8 cellular contexts compared by ENCODE assay signal in genomic region chr2:158969162-158969716, GRCh38. TPM values are rescaled to one million over a fixed set of nuclear protein-coding genes. Genes with fewer than 3 reads are reported as not detected.
DNase-seq lines count a peak whose midpoint lies in the region; ATAC-seq lines count a peak whose summit lies in the region.

No MANE protein-coding gene starts in this region.

- peaks cover 6 to 36% of the 10 kb centered on the region in 2 donors for H3K4me1 ChIP-seq in duodenal mucosa (ENCODE audit: control insufficient read depth in 1 of 2, insufficient read depth in 2 of 2, low read length in 2 of 2)
- H3K4me1 ChIP-seq in muscle layer of duodenum (ENCODE audit: control insufficient read depth in 1 of 2, insufficient read depth in 2 of 2, low read length in 2 of 2) = peaks cover 5 to 15% of the 10 kb centered on the region in 2 donors

- peak; percentile 3 for ATAC-seq in GM19438 (IDR thresholded peaks at IDR 0.05; ENCODE audit: low read depth, unreplicated experiment)

- H3K4me3 ChIP-seq in MG63 (peak overlapping the region; percentile 84), duodenal mucosa (ENCODE audit: low read depth in 1 of 2, low read length in 2 of 2) (peak overlapping the region; percentile 84 to 89), muscle layer of duodenum (ENCODE audit: low read depth in 1 of 2, low read length in 2 of 2) (peak overlapping the region; percentile 83 to 87)

- peak overlapping the region; percentile 76 to 82 for H3K9ac ChIP-seq in duodenal mucosa (ENCODE audit: low read depth in 1 of 2, low read length in 2 of 2)

- peak overlapping the region; percentile 81 for H3K27ac ChIP-seq in duodenal mucosa (ENCODE audit: low read depth, low read length)
- H3K27ac ChIP-seq in muscle layer of duodenum (ENCODE audit: low read length) = peak overlapping the region; percentile 87

- no peaks in the 10 kb centered on the region for H3K36me3 ChIP-seq in MG63
- H3K36me3 ChIP-seq in duodenal mucosa (ENCODE audit: control insufficient read depth in 1 of 2, insufficient read depth in 2 of 2, low read length in 2 of 2) = no peaks in the 10 kb centered on the region
- H3K36me3 ChIP-seq in muscle layer of duodenum (ENCODE audit: control insufficient read depth in 1 of 2, insufficient read depth in 2 of 2, low read length in 2 of 2) = no peaks in the 10 kb centered on the region

- DNase-seq in MG63 = no peak
- no peak for DNase-seq in NCI-H774 (lab: John Stamatoyannopoulos, UW)
- no peak for DNase-seq in stimulated activated CD4-positive, alpha-beta T cell treated with anti-CD3 and anti-CD28 coated beads, Interleukin-1b, Interleukin-23, amount 100 ng/mL, for 48 hours
- no peak for DNase-seq in T-helper 9 cell
- DNase-seq in NCI-H510A treated with DMSO at 0.1 percent for 48 hours (lab: John Stamatoyannopoulos, UW) = no peak

- H3K9me3 ChIP-seq in MG63 (no peaks in the 10 kb centered on the region), duodenal mucosa (ENCODE audit: control insufficient read depth in 1 of 2, low read length in 2 of 2) (no peaks in the 10 kb centered on the region), muscle layer of duodenum (ENCODE audit: control insufficient read depth in 1 of 2, low read length in 2 of 2) (no peaks in the 10 kb centered on the region)

- no peaks in the 10 kb centered on the region for H3K27me3 ChIP-seq in MG63
- H3K27me3 ChIP-seq in duodenal mucosa (ENCODE audit: control insufficient read depth in 1 of 2, insufficient read depth in 2 of 2, low read length in 2 of 2) = no peaks in the 10 kb centered on the region
- no peaks in the 10 kb centered on the region for H3K27me3 ChIP-seq in muscle layer of duodenum (ENCODE audit: low read depth, low read length)

RNA-seq across cellular contexts. Expression of gene TANC1, which starts 0.8 kb away (rescaled TPM):
- 8.8 and 13.3 TPM in 2 replicates for total RNA-seq in MG63 (2014; rRNA removed; shearing (Covaris generic); ENCODE audit: low replicate concordance)
